ENCODE assay signal across 22 cellular contexts in genomic region chr1:167465751-167466150, GRCh38. TPM values are rescaled to one million over a fixed set of nuclear protein-coding genes. Genes with fewer than 3 reads are reported as not detected.
A peak's percentile ranks its signal among the peaks of the same experiment; 100 is the strongest.
DNase-seq lines count a peak whose midpoint lies in the region; ATAC-seq and TF ChIP-seq lines count a peak whose summit lies in the region.
"Had no signal": no experiment of that assay in that cellular context is flagged by ENCODE, and none has a peak within 500 bp of the region (broad histone marks: within the 10 kb centered on the region; RNA-seq: fewer than 3 reads in every experiment).

No MANE protein-coding gene starts in this region.

- H3K27ac Mint-ChIP-seq in activated CD4-positive, alpha-beta T cell treated with anti-CD3 and anti-CD28 coated beads, Interleukin-2, amount 10 ng/mL, durations not matched to agents 24 days and 14 days = peak overlapping the region; percentile 28
- H3K27ac Mint-ChIP-seq in CD4-positive, CD25-positive, alpha-beta regulatory T cell = peak overlapping the region; percentile 78 to 91 (median 80)
- peak overlapping the region; percentile 88 for H3K27ac Mint-ChIP-seq in activated T-helper 17 cell treated with anti-CD3 and anti-CD28 coated beads, Interleukin-2, amount 50 U/mL, for 72 hours
- H3K27ac Mint-ChIP-seq: dendritic cell treated with granulocyte-macrophage colony-stimulating factor and Interleukin-4, amounts not matched to agents 40 ng/mL and 50 ng/mL, for 4 days had no signal

- H3K9ac ChIP-seq in liver (ENCODE audit: low read depth in 1 of 2, low read length in 2 of 2) = no peak overlapping the region

- no peak for TF ChIP-seq CTCF in liver (IDR thresholded peaks at IDR 0.05; ENCODE audit: low read depth, low read length, missing input control)

- 38% methylated on average over 1 of the region's 1 CpG for WGBS in liver

- H3K27me3 Mint-ChIP-seq in activated CD4-positive, alpha-beta T cell treated with anti-CD3 and anti-CD28 coated beads, Interleukin-2, amount 10 ng/mL, durations not matched to agents 24 days and 14 days = no peaks in the 10 kb centered on the region
- no peaks in the 10 kb centered on the region for H3K27me3 Mint-ChIP-seq in CD4-positive, CD25-positive, alpha-beta regulatory T cell
- no peaks in the 10 kb centered on the region for H3K27me3 Mint-ChIP-seq in activated T-helper 17 cell treated with anti-CD3 and anti-CD28 coated beads, Interleukin-2, amount 50 U/mL, for 72 hours

- H3K4me3 ChIP-seq in CD4-positive, CD25-positive, alpha-beta regulatory T cell (ENCODE audit: low read depth, low read length) = peak overlapping the region; percentile 3
- no peak overlapping the region for H3K4me3 ChIP-seq in liver (ENCODE audit: low read depth in 1 of 3, low read length in 3 of 3)
- H3K4me3 ChIP-seq: smooth muscle cell had no signal

- peaks cover 36% of the 10 kb centered on the region for H3K4me1 Mint-ChIP-seq in activated CD4-positive, alpha-beta T cell treated with anti-CD3 and anti-CD28 coated beads, Interleukin-2, amount 10 ng/mL, durations not matched to agents 24 days and 14 days
- peaks cover 40 to 96% (median 68%) of the 10 kb centered on the region in 4 donors for H3K4me1 Mint-ChIP-seq in CD4-positive, CD25-positive, alpha-beta regulatory T cell
- peaks cover 20% of the 10 kb centered on the region for H3K4me1 Mint-ChIP-seq in activated T-helper 17 cell treated with anti-CD3 and anti-CD28 coated beads, Interleukin-2, amount 50 U/mL, for 72 hours

- peaks cover 52% of the 10 kb centered on the region for H3K36me3 ChIP-seq in CD4-positive, CD25-positive, alpha-beta regulatory T cell (ENCODE audit: control insufficient read depth, insufficient read depth, low read length)
- no peaks in the 10 kb centered on the region for H3K36me3 ChIP-seq in liver (ENCODE audit: control insufficient read depth in 4 of 4, insufficient read depth in 3 of 4, low read depth in 1 of 4, low read length in 3 of 4)

- DNase-seq in activated CD4-positive, alpha-beta T cell treated with anti-CD3 and anti-CD28 coated beads, Interleukin-2, amount 10 ng/mL, durations not matched to agents 24 days and 14 days = no peak
- no peak for DNase-seq in activated CD4-positive, alpha-beta T cell treated with anti-CD3 and anti-CD28 coated beads, Interleukin-2, amount 50 U/mL, for 4 hours
- DNase-seq in CD4-positive, CD25-positive, alpha-beta regulatory T cell = no peak
- DNase-seq in activated CD4-positive, CD25-positive, alpha-beta regulatory T cell (lab: John Stamatoyannopoulos, UW) = no peak
- no peak for DNase-seq in stimulated activated CD4-positive, alpha-beta T cell treated with anti-CD3 and anti-CD28 coated beads, Interleukin-4, amount 100 ng/mL, for 4 hours
- DNase-seq in UCSD-AML1 (lab: John Stamatoyannopoulos, UW; ENCODE audit: unreplicated experiment) = no peak
- DNase-seq: 8988T; activated CD4-positive, alpha-beta T cell treated with anti-CD3 and anti-CD28 coated beads, Interleukin-2, amount 50 U/mL, for 1 hour; AML-193; amniotic stem cell; DND-41; KBM-7; NCI-H1436 treated with DMSO at 0.1 percent for 48 hours; NCI-H510A; stimulated activated CD4-positive, alpha-beta T cell treated with anti-CD3 and anti-CD28 coated beads, Interleukin-4, amount 100 ng/mL, for 1 hour; trophoblast cell had no signal

- no peaks in the 10 kb centered on the region for H3K9me3 Mint-ChIP-seq in activated CD4-positive, alpha-beta T cell treated with anti-CD3 and anti-CD28 coated beads, Interleukin-2, amount 10 ng/mL, durations not matched to agents 24 days and 14 days
- no peaks in the 10 kb centered on the region for H3K9me3 Mint-ChIP-seq in CD4-positive, CD25-positive, alpha-beta regulatory T cell
- no peaks in the 10 kb centered on the region for H3K9me3 Mint-ChIP-seq in activated T-helper 17 cell treated with anti-CD3 and anti-CD28 coated beads, Interleukin-2, amount 50 U/mL, for 72 hours
- H3K9me3 Mint-ChIP-seq: dendritic cell treated with granulocyte-macrophage colony-stimulating factor and Interleukin-4, amounts not matched to agents 40 ng/mL and 50 ng/mL, for 4 days had no signal

- H3K4me1 ChIP-seq in CD4-positive, CD25-positive, alpha-beta regulatory T cell (ENCODE audit: control insufficient read depth, insufficient read depth, low read length, poor library complexity, severe bottlenecking) = peaks cover 86% of the 10 kb centered on the region
- peaks cover 0 to 5% (median 2%) of the 10 kb centered on the region in 4 donors for H3K4me1 ChIP-seq in liver (ENCODE audit: control insufficient read depth in 4 of 4, insufficient read depth in 4 of 4, low read length in 3 of 4)

- H3K27me3 ChIP-seq in CD4-positive, CD25-positive, alpha-beta regulatory T cell (ENCODE audit: control insufficient read depth, insufficient read depth, low read length) = no peaks in the 10 kb centered on the region
- no peaks in the 10 kb centered on the region for H3K27me3 ChIP-seq in liver (ENCODE audit: control insufficient read depth in 4 of 4, insufficient read depth in 4 of 4, low read length in 3 of 4)

- intact Hi-C loops in activated CD4-positive, alpha-beta T cell treated with anti-CD3 and anti-CD28 coated beads, Interleukin-2, amount 10 ng/mL, durations not matched to agents 24 days and 14 days (cut with micrococcal nuclease) = no loop called here

- H3K4me3 Mint-ChIP-seq in activated CD4-positive, alpha-beta T cell treated with anti-CD3 and anti-CD28 coated beads, Interleukin-2, amount 10 ng/mL, durations not matched to agents 24 days and 14 days = no peak overlapping the region
- peak overlapping the region; percentile 31 to 68 (median 54) for H3K4me3 Mint-ChIP-seq in CD4-positive, CD25-positive, alpha-beta regulatory T cell
- peak overlapping the region; percentile 8 for H3K4me3 Mint-ChIP-seq in activated T-helper 17 cell treated with anti-CD3 and anti-CD28 coated beads, Interleukin-2, amount 50 U/mL, for 72 hours
- H3K4me3 Mint-ChIP-seq: dendritic cell treated with granulocyte-macrophage colony-stimulating factor and Interleukin-4, amounts not matched to agents 40 ng/mL and 50 ng/mL, for 4 days had no signal

- no peaks in the 10 kb centered on the region for H3K9me3 ChIP-seq in CD4-positive, CD25-positive, alpha-beta regulatory T cell (ENCODE audit: control insufficient read depth in 2 of 2, low read length in 2 of 2)
- no peaks in the 10 kb centered on the region for H3K9me3 ChIP-seq in liver (ENCODE audit: control insufficient read depth in 4 of 4, low read length in 3 of 4)

- no peak for ATAC-seq in CD4-positive, CD25-positive, alpha-beta regulatory T cell (ENCODE audit: low read depth in 2 of 2)
- ATAC-seq in activated T-helper 17 cell treated with anti-CD3 and anti-CD28 coated beads, Interleukin-2, amount 50 U/mL, for 72 hours (replicated peaks) = no peak

- TF ChIP-seq RAD21 in liver (IDR thresholded peaks at IDR 0.05) = no peak

- no peak overlapping the region for H3K27ac ChIP-seq in CD4-positive, CD25-positive, alpha-beta regulatory T cell (ENCODE audit: insufficient read depth, low read length, poor library complexity, severe bottlenecking)
- no peak overlapping the region for H3K27ac ChIP-seq in liver (ENCODE audit: low read depth in 1 of 2, low read length in 2 of 2)

- H3K36me3 Mint-ChIP-seq in activated CD4-positive, alpha-beta T cell treated with anti-CD3 and anti-CD28 coated beads, Interleukin-2, amount 10 ng/mL, durations not matched to agents 24 days and 14 days (ENCODE audit: low read depth) = peaks cover 34% of the 10 kb centered on the region
- H3K36me3 Mint-ChIP-seq in CD4-positive, CD25-positive, alpha-beta regulatory T cell = peaks cover 23% of the 10 kb centered on the region
- peaks cover 87% of the 10 kb centered on the region for H3K36me3 Mint-ChIP-seq in activated T-helper 17 cell treated with anti-CD3 and anti-CD28 coated beads, Interleukin-2, amount 50 U/mL, for 72 hours (ENCODE audit: low read depth)

TF ChIP-seq in liver, 16 proteins besides CTCF, POLR2A, EP300 and RAD21:
- TF ChIP-seq FOXA2 (IDR thresholded peaks at IDR 0.05) = no peak
- TF ChIP-seq HNF4A (conservative IDR thresholded peaks at IDR 0.05) = peak; percentile 45 to 50
- TF ChIP-seq HNF4G (IDR thresholded peaks at IDR 0.05) = no peak
- no peak for TF ChIP-seq ATF3 (IDR thresholded peaks at IDR 0.05)
- TF ChIP-seq YY1 (IDR thresholded peaks at IDR 0.05) = no peak
- no peak for TF ChIP-seq TAF1 (conservative IDR thresholded peaks at IDR 0.05)

RNA-seq across cellular contexts. Expression of gene CD247, which starts 52.6 kb away (rescaled TPM):
- total RNA-seq in activated CD4-positive, alpha-beta T cell treated with anti-CD3 and anti-CD28 coated beads, Interleukin-2, amount 10 ng/mL, durations not matched to agents 24 days and 14 days = 183 and 186 TPM in 2 replicates
- 410 TPM for total RNA-seq in CD4-positive, CD25-positive, alpha-beta regulatory T cell
- polyA plus RNA-seq in CD4-positive, CD25-positive, alpha-beta regulatory T cell = 100 to 1,000 TPM; 412 to 718 (median 486) TPM
- total RNA-seq in activated T-helper 17 cell treated with anti-CD3 and anti-CD28 coated beads, Interleukin-2, amount 50 U/mL, for 72 hours = 100 to 1,000 TPM; 168 to 217 TPM
- 1 to 10 TPM; 2.1 to 2.2 TPM for total RNA-seq in liver
- 1 to 10 TPM in 1 of 2 donors, under 1 TPM in 1; 0.61 to 1.2 TPM for polyA plus RNA-seq in liver
- total RNA-seq: endothelial cell of umbilical vein, HT-29 had no signal
- polyA plus RNA-seq: endothelial cell of umbilical vein, smooth muscle cell had no signal

Comparison
In these comparisons a context has a peak if more than half of its experiments do, and no peak if none do; other contexts are left out.
1. H3K27ac Mint-ChIP-seq: peak in every context shown above with its lines; median percentile 88 in activated T-helper 17 cell treated with anti-CD3 and anti-CD28 coated beads, Interleukin-2, amount 50 U/mL, for 72 hours; 80 in CD4-positive, CD25-positive, alpha-beta regulatory T cell; 28 in activated CD4-positive, alpha-beta T cell treated with anti-CD3 and anti-CD28 coated beads, Interleukin-2, amount 10 ng/mL, durations not matched to agents 24 days and 14 days.
2. RNA of gene CD247, which starts 52.6 kb away (total RNA-seq): 410 TPM in CD4-positive, CD25-positive, alpha-beta regulatory T cell (single experiment), 168 to 217 TPM in activated T-helper 17 cell treated with anti-CD3 and anti-CD28 coated beads, Interleukin-2, amount 50 U/mL, for 72 hours and 183 to 186 TPM in activated CD4-positive, alpha-beta T cell treated with anti-CD3 and anti-CD28 coated beads, Interleukin-2, amount 10 ng/mL, durations not matched to agents 24 days and 14 days; 2.1 to 2.2 TPM in liver; every median in the first group is over 10 times any median in the second.